In genomic region chr4:37615059-37615719, GRCh38 we compare ENCODE assay signal across 23 cellular contexts.
DNase-seq lines count a peak whose midpoint lies in the region; ATAC-seq and TF ChIP-seq lines count a peak whose summit lies in the region.
"Had no signal": no experiment of that assay in that cellular context is flagged by ENCODE, and none has a peak within 500 bp of the region (broad histone marks: within the 10 kb centered on the region; RNA-seq: fewer than 3 reads in every experiment).

No MANE protein-coding gene starts in this region.

- no peak overlapping the region for H3K4ac ChIP-seq in mesenchymal stem cell (ENCODE audit: low read depth in 1 of 2, low read length in 2 of 2)

- peak overlapping the region; percentile 29 for H3K27ac Mint-ChIP-seq in activated CD4-positive, alpha-beta T cell treated with anti-CD3 and anti-CD28 coated beads, Interleukin-2, amount 10 ng/mL, durations not matched to agents 24 days and 14 days
- H3K27ac Mint-ChIP-seq in activated CD4-positive, alpha-beta T cell treated with anti-CD3 and anti-CD28 coated beads, Interleukin-2, amount 10 ng/mL, durations not matched to agents 7 days and 5 days: no peak overlapping the region
- H3K27ac Mint-ChIP-seq: activated naive CD8-positive, alpha-beta T cell treated with anti-CD3 and anti-CD28 coated beads, Interleukin-2, amount 10 ng/mL, durations not matched to agents 7 days and 5 days had no signal

- H4K91ac ChIP-seq in mesenchymal stem cell (ENCODE audit: low read length): no peak overlapping the region

- H2AK5ac ChIP-seq in mesenchymal stem cell (ENCODE audit: low read length, severe bottlenecking): no peak overlapping the region

- no peak for DNase-seq in activated CD4-positive, alpha-beta T cell treated with anti-CD3 and anti-CD28 coated beads, Interleukin-2, amount 10 ng/mL, durations not matched to agents 24 days and 14 days
- no peak for DNase-seq in activated CD4-positive, alpha-beta T cell treated with anti-CD3 and anti-CD28 coated beads, Interleukin-2, amount 10 ng/mL, durations not matched to agents 7 days and 5 days
- DNase-seq in D341Med (ENCODE audit: low spot score): peak; percentile 61
- peak; percentile 28 for DNase-seq in WERI-Rb-1
- DNase-seq in mesenchymal stem cell: no peak
- no peak for DNase-seq in Karpas-422
- DNase-seq in NCI-H2107 (lab: John Stamatoyannopoulos, UW): no peak
- DNase-seq: activated CD4-positive, alpha-beta T cell treated with anti-CD3 and anti-CD28 coated beads, Interleukin-2, amount 50 U/mL, for 4 hours; activated naive CD8-positive, alpha-beta T cell treated with anti-CD3 and anti-CD28 coated beads, Interleukin-2, amount 10 ng/mL, durations not matched to agents 7 days and 5 days; esophagus squamous epithelium; gastrocnemius medialis; hypothalamus; immature natural killer cell; NCI-H1105; NCI-H1930; NCI-H774; nucleus accumbens; psoas muscle; stomach; thyroid gland had no signal

- H3K79me1 ChIP-seq in mesenchymal stem cell (replicated peaks; ENCODE audit: low read length, poor library complexity, severe bottlenecking): peaks cover 5% of the 10 kb centered on the region

- peaks cover 21% of the 10 kb centered on the region for H3K36me3 Mint-ChIP-seq in activated CD4-positive, alpha-beta T cell treated with anti-CD3 and anti-CD28 coated beads, Interleukin-2, amount 10 ng/mL, durations not matched to agents 24 days and 14 days (ENCODE audit: low read depth)
- H3K36me3 Mint-ChIP-seq in activated CD4-positive, alpha-beta T cell treated with anti-CD3 and anti-CD28 coated beads, Interleukin-2, amount 10 ng/mL, durations not matched to agents 7 days and 5 days (ENCODE audit: low read depth): peaks cover 21% of the 10 kb centered on the region

- POLR2A ChIA-PET in activated CD4-positive, alpha-beta T cell treated with anti-CD3 and anti-CD28 coated beads, Interleukin-2, amount 10 ng/mL, durations not matched to agents 7 days and 5 days (lab: Charles Lee): interaction anchor here (0.6 kb wide), 1 partner anchor 11 kb away, joined by 4 read pairs; no protein-coding TSS in a partner anchor

- peaks cover 14% of the 10 kb centered on the region for H3K4me1 Mint-ChIP-seq in activated CD4-positive, alpha-beta T cell treated with anti-CD3 and anti-CD28 coated beads, Interleukin-2, amount 10 ng/mL, durations not matched to agents 24 days and 14 days
- no peaks in the 10 kb centered on the region for H3K4me1 Mint-ChIP-seq in activated CD4-positive, alpha-beta T cell treated with anti-CD3 and anti-CD28 coated beads, Interleukin-2, amount 10 ng/mL, durations not matched to agents 7 days and 5 days
- H3K4me1 Mint-ChIP-seq: central memory CD8-positive, alpha-beta T cell had no signal

- H3K4me3 ChIP-seq in WERI-Rb-1 (ENCODE audit: low read depth, low read length) (no peak overlapping the region), mesenchymal stem cell (ENCODE audit: insufficient read depth in 1 of 2, low read depth in 1 of 2, low read length in 2 of 2) (no peak overlapping the region), Karpas-422 (ENCODE audit: low read length) (no peak overlapping the region)
- H3K4me3 ChIP-seq: esophagus squamous epithelium, gastrocnemius medialis, psoas muscle, stomach, thyroid gland had no signal

- H3K4me1 ChIP-seq in mesenchymal stem cell (ENCODE audit: control insufficient read depth, insufficient read depth, low read depth, low read length) (no peaks in the 10 kb centered on the region), Karpas-422 (ENCODE audit: low read length) (no peaks in the 10 kb centered on the region)
- H3K4me1 ChIP-seq: esophagus squamous epithelium, thyroid gland had no signal

- no peaks in the 10 kb centered on the region for H3K9me3 Mint-ChIP-seq in activated CD4-positive, alpha-beta T cell treated with anti-CD3 and anti-CD28 coated beads, Interleukin-2, amount 10 ng/mL, durations not matched to agents 24 days and 14 days
- H3K9me3 Mint-ChIP-seq in activated CD4-positive, alpha-beta T cell treated with anti-CD3 and anti-CD28 coated beads, Interleukin-2, amount 10 ng/mL, durations not matched to agents 7 days and 5 days: no peaks in the 10 kb centered on the region
- H3K9me3 Mint-ChIP-seq: activated naive CD8-positive, alpha-beta T cell treated with anti-CD3 and anti-CD28 coated beads, Interleukin-2, amount 10 ng/mL, durations not matched to agents 7 days and 5 days; central memory CD8-positive, alpha-beta T cell; immature natural killer cell had no signal

- intact Hi-C loops in activated CD4-positive, alpha-beta T cell treated with anti-CD3 and anti-CD28 coated beads, Interleukin-2, amount 10 ng/mL, durations not matched to agents 24 days and 14 days (cut with micrococcal nuclease): no loop called here

- no peak for ATAC-seq in GM19328 (IDR thresholded peaks at IDR 0.05; ENCODE audit: unreplicated experiment)
- ATAC-seq: gastrocnemius medialis, left lobe of liver, psoas muscle had no signal

- no peaks in the 10 kb centered on the region for H3K79me2 ChIP-seq in Karpas-422 (ENCODE audit: low read length)

- peak overlapping the region; percentile 54 for H4K8ac ChIP-seq in mesenchymal stem cell (ENCODE audit: low read length)

- no peak overlapping the region for H2BK12ac ChIP-seq in mesenchymal stem cell (ENCODE audit: low read length in 2 of 2)

- CTCF ChIA-PET in activated CD4-positive, alpha-beta T cell treated with anti-CD3 and anti-CD28 coated beads, Interleukin-2, amount 10 ng/mL, durations not matched to agents 7 days and 5 days (lab: Charles Lee): interaction anchor here (2.1 kb wide), 1 partner anchor 12 kb away, joined by 5 read pairs; no protein-coding TSS in a partner anchor

- H3K4me2 ChIP-seq in mesenchymal stem cell (ENCODE audit: low read length, poor library complexity, severe bottlenecking): no peak overlapping the region
- H3K4me2 ChIP-seq in Karpas-422 (ENCODE audit: low read depth, low read length, poor library complexity, severe bottlenecking): no peak overlapping the region

- H3K9ac ChIP-seq in mesenchymal stem cell (ENCODE audit: low read length): no peak overlapping the region
- H3K9ac ChIP-seq in Karpas-422 (ENCODE audit: low read length): no peak overlapping the region

- H3K14ac ChIP-seq in mesenchymal stem cell (ENCODE audit: low read length in 2 of 2): no peak overlapping the region

- no peak overlapping the region for H3K27ac ChIP-seq in WERI-Rb-1
- H3K27ac ChIP-seq in mesenchymal stem cell (ENCODE audit: low read length, poor library complexity, severe bottlenecking): no peak overlapping the region
- no peak overlapping the region for H3K27ac ChIP-seq in Karpas-422 (ENCODE audit: low read length)
- H3K27ac ChIP-seq: esophagus squamous epithelium, gastrocnemius medialis, psoas muscle, stomach, thyroid gland had no signal

- H2AFZ ChIP-seq in mesenchymal stem cell (ENCODE audit: low read depth, low read length): no peak overlapping the region
- no peak overlapping the region for H2AFZ ChIP-seq in Karpas-422 (ENCODE audit: low read length)

- WGBS in mesenchymal stem cell: 90% methylated on average over 4 of the region's 5 CpGs

- H3K9me2 ChIP-seq in Karpas-422 (replicated peaks; ENCODE audit: insufficient read depth, low read length): no peaks in the 10 kb centered on the region

- no peak overlapping the region for H3K18ac ChIP-seq in mesenchymal stem cell (ENCODE audit: low read depth in 1 of 2, low read length in 2 of 2)

- no peak overlapping the region for H2BK15ac ChIP-seq in mesenchymal stem cell (ENCODE audit: low read depth, poor library complexity, severe bottlenecking)

- no peaks in the 10 kb centered on the region for H3K27me3 Mint-ChIP-seq in activated CD4-positive, alpha-beta T cell treated with anti-CD3 and anti-CD28 coated beads, Interleukin-2, amount 10 ng/mL, durations not matched to agents 24 days and 14 days
- no peaks in the 10 kb centered on the region for H3K27me3 Mint-ChIP-seq in activated CD4-positive, alpha-beta T cell treated with anti-CD3 and anti-CD28 coated beads, Interleukin-2, amount 10 ng/mL, durations not matched to agents 7 days and 5 days
- H3K27me3 Mint-ChIP-seq: activated naive CD8-positive, alpha-beta T cell treated with anti-CD3 and anti-CD28 coated beads, Interleukin-2, amount 10 ng/mL, durations not matched to agents 7 days and 5 days; central memory CD8-positive, alpha-beta T cell had no signal

- H2BK120ac ChIP-seq in mesenchymal stem cell (ENCODE audit: low read depth, low read length): no peak overlapping the region

- H3K23ac ChIP-seq in mesenchymal stem cell (ENCODE audit: low read length in 2 of 2): no peak overlapping the region

- peak overlapping the region; percentile 20 for H3K4me3 Mint-ChIP-seq in activated CD4-positive, alpha-beta T cell treated with anti-CD3 and anti-CD28 coated beads, Interleukin-2, amount 10 ng/mL, durations not matched to agents 24 days and 14 days
- no peak overlapping the region for H3K4me3 Mint-ChIP-seq in activated CD4-positive, alpha-beta T cell treated with anti-CD3 and anti-CD28 coated beads, Interleukin-2, amount 10 ng/mL, durations not matched to agents 7 days and 5 days
- H3K4me3 Mint-ChIP-seq: activated naive CD8-positive, alpha-beta T cell treated with anti-CD3 and anti-CD28 coated beads, Interleukin-2, amount 10 ng/mL, durations not matched to agents 7 days and 5 days; central memory CD8-positive, alpha-beta T cell; immature natural killer cell had no signal

- no peak overlapping the region for H2BK5ac ChIP-seq in mesenchymal stem cell (ENCODE audit: low read depth, low read length, poor library complexity, severe bottlenecking)

- H3K36me3 ChIP-seq in WERI-Rb-1: no peaks in the 10 kb centered on the region
- H3K36me3 ChIP-seq in mesenchymal stem cell (ENCODE audit: control insufficient read depth in 1 of 2, insufficient read depth in 2 of 2, low read depth in 1 of 2, low read length in 2 of 2): peaks cover 0 to 4% of the 10 kb centered on the region in 2 experiments
- no peaks in the 10 kb centered on the region for H3K36me3 ChIP-seq in Karpas-422 (ENCODE audit: insufficient read depth, low read length)
- H3K36me3 ChIP-seq: gastrocnemius medialis, thyroid gland had no signal

- H3K9me3 ChIP-seq in WERI-Rb-1 (ENCODE audit: severe bottlenecking) (no peaks in the 10 kb centered on the region), mesenchymal stem cell (ENCODE audit: control insufficient read depth, low read length) (no peaks in the 10 kb centered on the region), Karpas-422 (ENCODE audit: low read length) (no peaks in the 10 kb centered on the region)
- H3K9me3 ChIP-seq: esophagus squamous epithelium, gastrocnemius medialis, psoas muscle, stomach, thyroid gland had no signal

- peaks cover 18% of the 10 kb centered on the region for H3K27me3 ChIP-seq in WERI-Rb-1 (ENCODE audit: insufficient read depth, low read depth, severe bottlenecking)
- no peaks in the 10 kb centered on the region for H3K27me3 ChIP-seq in mesenchymal stem cell (ENCODE audit: control insufficient read depth in 1 of 2, insufficient read depth in 1 of 2, low read length in 2 of 2)
- no peaks in the 10 kb centered on the region for H3K27me3 ChIP-seq in Karpas-422 (ENCODE audit: low read length)
- H3K27me3 ChIP-seq: esophagus squamous epithelium, gastrocnemius medialis, stomach, thyroid gland had no signal

- H4K20me1 ChIP-seq in Karpas-422 (ENCODE audit: insufficient read depth, low read depth, low read length): no peaks in the 10 kb centered on the region

- TF ChIP-seq CTCF in WERI-Rb-1 (IDR thresholded peaks at IDR 0.05; ENCODE audit: low read depth, low read length): no peak

Comparison
In these comparisons a context has a peak if more than half of its experiments do, and no peak if none do; other contexts are left out.
1. DNase-seq: peak in D341Med (single experiment) and WERI-Rb-1 (single experiment); none in activated CD4-positive, alpha-beta T cell treated with anti-CD3 and anti-CD28 coated beads, Interleukin-2, amount 10 ng/mL, durations not matched to agents 24 days and 14 days (single experiment), activated CD4-positive, alpha-beta T cell treated with anti-CD3 and anti-CD28 coated beads, Interleukin-2, amount 10 ng/mL, durations not matched to agents 7 days and 5 days (single experiment), mesenchymal stem cell (single experiment), Karpas-422 (single experiment) and NCI-H2107 (single experiment).